In the genomic region with DNA sequence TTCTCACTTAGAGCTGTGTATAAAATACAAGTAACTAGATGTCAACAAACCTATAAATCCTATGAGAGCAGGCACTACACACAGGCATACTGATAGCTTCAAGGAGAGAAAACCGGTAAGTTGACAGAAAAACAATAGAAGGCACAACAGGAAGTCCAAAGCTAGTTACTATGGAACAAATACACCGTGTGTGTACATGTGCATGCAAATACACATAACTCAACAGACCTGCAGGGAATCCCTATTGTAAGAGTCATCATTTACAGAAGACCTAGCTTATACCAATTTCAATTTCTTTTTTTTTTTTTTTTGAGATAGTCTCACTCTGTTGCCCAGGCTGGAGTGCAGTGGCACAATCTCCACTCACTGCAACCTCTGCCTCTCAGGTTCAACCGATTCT, we compare ENCODE assay signal across 17 cellular contexts. TPM values are rescaled to one million over a fixed set of nuclear protein-coding genes. Genes with fewer than 3 reads are reported as not detected.
DNase-seq lines count a peak whose midpoint lies in the region; ATAC-seq and TF ChIP-seq lines count a peak whose summit lies in the region.
"Had no signal": no experiment of that assay in that cellular context is flagged by ENCODE, and none has a peak within 500 bp of the region (broad histone marks: within the 10 kb centered on the region; RNA-seq: fewer than 3 reads in every experiment).

No MANE protein-coding gene starts in this region.

- peaks cover 13% of the 10 kb centered on the region for H3K36me3 Mint-ChIP-seq in CD4-positive, alpha-beta T cell (ENCODE audit: low read depth)
- H3K36me3 Mint-ChIP-seq in activated naive CD8-positive, alpha-beta T cell, result peaks cover 6% of the 10 kb centered on the region
- H3K36me3 Mint-ChIP-seq in naive B cell, result peaks cover 0 to 5% of the 10 kb centered on the region in 2 donors
- peaks cover 4% of the 10 kb centered on the region for H3K36me3 Mint-ChIP-seq in osteocyte (ENCODE audit: unreplicated experiment)
- H3K36me3 Mint-ChIP-seq: natural killer cell treated with Interleukin-12 subunit alpha and Interleukin-12 subunit beta and Interleukin-15 and Interleukin-18, amount 100 ng/mL, for 72 hours had no signal

- intact Hi-C loops in CD4-positive, alpha-beta T cell (cut with DNase I, micrococcal nuclease), result no loop called here

- H3K9me3 ChIP-seq in CD4-positive, alpha-beta T cell (ENCODE audit: control insufficient read depth, low read length), result no peaks in the 10 kb centered on the region

- no peak for TF ChIP-seq CTCF in CD4-positive, alpha-beta T cell (IDR thresholded peaks at IDR 0.05)
- TF ChIP-seq CTCF in RWPE1 (conservative IDR thresholded peaks at IDR 0.05; ENCODE audit: low read depth) (no peak), osteocyte (IDR thresholded peaks at IDR 0.05) (no peak)

- ATAC-seq in CD4-positive, alpha-beta T cell (ENCODE audit: poor library complexity), result peak; percentile 62
- ATAC-seq in naive B cell (ENCODE audit: low read depth in 2 of 2), result peak; percentile 47 to 61
- ATAC-seq: K562 had no signal

- no peak for DNase-seq in CD4-positive, alpha-beta T cell
- DNase-seq in MV-4-11 (lab: John Stamatoyannopoulos, UW) (peak; percentile 30), naive B cell (no peak), superior temporal gyrus (ENCODE audit: extremely low spot score) (no peak), RWPE1 (ENCODE audit: low spot score) (no peak), osteocyte (ENCODE audit: extremely low spot score, unreplicated experiment) (no peak)
- DNase-seq: activated CD4-positive, alpha-beta memory T cell treated with anti-CD3 and anti-CD28 coated beads, Interleukin-2, amount 10 ng/mL, durations not matched to agents 7 days and 5 days; activated gamma-delta T cell treated with Interleukin-2 at 50 U/mL for 16 hours; DND-41; NCI-H1694 treated with DMSO at 0.1 percent for 48 hours; NCI-H510A treated with DMSO at 0.1 percent for 48 hours; PC-9; retina had no signal

- H3K27me3 Mint-ChIP-seq in CD4-positive, alpha-beta T cell, result no peaks in the 10 kb centered on the region
- no peaks in the 10 kb centered on the region for H3K27me3 Mint-ChIP-seq in activated naive CD8-positive, alpha-beta T cell
- H3K27me3 Mint-ChIP-seq in naive B cell (no peaks in the 10 kb centered on the region), osteocyte (ENCODE audit: unreplicated experiment) (no peaks in the 10 kb centered on the region)
- H3K27me3 Mint-ChIP-seq: activated CD4-positive, alpha-beta memory T cell treated with anti-CD3 and anti-CD28 coated beads, Interleukin-2, amount 10 ng/mL, durations not matched to agents 7 days and 5 days; brain; natural killer cell treated with Interleukin-12 subunit alpha and Interleukin-12 subunit beta and Interleukin-15 and Interleukin-18, amount 100 ng/mL, for 72 hours had no signal

- no peaks in the 10 kb centered on the region for H3K9me3 Mint-ChIP-seq in CD4-positive, alpha-beta T cell
- H3K9me3 Mint-ChIP-seq in activated naive CD8-positive, alpha-beta T cell (ENCODE audit: low read depth), result peaks cover 4% of the 10 kb centered on the region
- H3K9me3 Mint-ChIP-seq in naive B cell (no peaks in the 10 kb centered on the region), osteocyte (ENCODE audit: unreplicated experiment) (no peaks in the 10 kb centered on the region)
- H3K9me3 Mint-ChIP-seq: natural killer cell treated with Interleukin-12 subunit alpha and Interleukin-12 subunit beta and Interleukin-15 and Interleukin-18, amount 100 ng/mL, for 72 hours had no signal

- POLR2A ChIA-PET in CD4-positive, alpha-beta T cell (lab: Charles Lee), result interaction anchor here (0.6 to 1.7 kb wide), 5 partner anchors 14 to 62 kb away, joined by 3 to 12 read pairs (median 4); a partner anchor contains a TSS
- POLR2A ChIA-PET in RWPE1 (lab: Yijun Ruan, JAX; ENCODE audit: low non-redundant PET), result no interaction called here

- no peaks in the 10 kb centered on the region for H3K27me3 ChIP-seq in CD4-positive, alpha-beta T cell (ENCODE audit: control insufficient read depth, insufficient read depth, low read length)

- peak overlapping the region; percentile 69 for H3K27ac Mint-ChIP-seq in CD4-positive, alpha-beta T cell
- peak overlapping the region; percentile 81 for H3K27ac Mint-ChIP-seq in activated naive CD8-positive, alpha-beta T cell
- H3K27ac Mint-ChIP-seq in naive B cell, result peak overlapping the region in 2 of 6 donors; percentile 19 to 21
- H3K27ac Mint-ChIP-seq in osteocyte (ENCODE audit: unreplicated experiment), result no peak overlapping the region
- H3K27ac Mint-ChIP-seq: activated CD4-positive, alpha-beta memory T cell treated with anti-CD3 and anti-CD28 coated beads, Interleukin-2, amount 10 ng/mL, durations not matched to agents 7 days and 5 days; brain had no signal

- H3K4me1 Mint-ChIP-seq in CD4-positive, alpha-beta T cell (ENCODE audit: low read depth), result peaks cover 91% of the 10 kb centered on the region
- H3K4me1 Mint-ChIP-seq in activated naive CD8-positive, alpha-beta T cell (ENCODE audit: low read depth), result peaks cover 79% of the 10 kb centered on the region
- H3K4me1 Mint-ChIP-seq in naive B cell (peaks cover 53 to 82% (median 63%) of the 10 kb centered on the region in 3 donors), osteocyte (ENCODE audit: unreplicated experiment) (peaks cover 16% of the 10 kb centered on the region)

- no peak overlapping the region for H3K27ac ChIP-seq in CD4-positive, alpha-beta T cell (ENCODE audit: low read depth, low read length)
- no peak overlapping the region for H3K27ac ChIP-seq in RWPE1
- H3K27ac ChIP-seq: PC-9 had no signal

- peak overlapping the region; percentile 72 for H3K4me3 Mint-ChIP-seq in CD4-positive, alpha-beta T cell
- no peak overlapping the region for H3K4me3 Mint-ChIP-seq in activated naive CD8-positive, alpha-beta T cell
- H3K4me3 Mint-ChIP-seq in naive B cell (peak overlapping the region in 3 of 8 donors; percentile 6 to 66 (median 55)), osteocyte (ENCODE audit: unreplicated experiment) (no peak overlapping the region)
- H3K4me3 Mint-ChIP-seq: activated CD4-positive, alpha-beta memory T cell treated with anti-CD3 and anti-CD28 coated beads, Interleukin-2, amount 10 ng/mL, durations not matched to agents 7 days and 5 days; brain; natural killer cell treated with Interleukin-12 subunit alpha and Interleukin-12 subunit beta and Interleukin-15 and Interleukin-18, amount 100 ng/mL, for 72 hours had no signal

- CTCF ChIA-PET in CD4-positive, alpha-beta T cell (lab: Charles Lee), result interaction anchor here (0.8 kb wide), 2 partner anchors 9 to 17 kb away, joined by 3 read pairs; no protein-coding TSS in a partner anchor
- CTCF ChIA-PET in RWPE1 (lab: Yijun Ruan, JAX), result no interaction called here

RNA-seq across cellular contexts. Expression of a gene that starts 26.3 kb away (rescaled TPM):
- total RNA-seq in CD4-positive, alpha-beta T cell, result 100 to 1,000 TPM; 240 to 252 TPM
- polyA plus RNA-seq in naive B cell (ENCODE audit: low read depth in 6 of 6), result 100 to 1,000 TPM; 182 to 259 (median 194) TPM
- total RNA-seq in osteocyte, result 103 TPM in 2 replicates
